In genomic region chr6:12538881-12539357, GRCh38 we compare ENCODE assay signal across 15 cellular contexts.
A peak's percentile ranks its signal among the peaks of the same experiment; 100 is the strongest.
DNase-seq lines count a peak whose midpoint lies in the region; ATAC-seq, FAIRE-seq and TF ChIP-seq lines count a peak whose summit lies in the region.
"Had no signal": no experiment of that assay in that cellular context is flagged by ENCODE, and none has a peak within 500 bp of the region (broad histone marks: within the 10 kb centered on the region; RNA-seq: fewer than 3 reads in every experiment).

No MANE protein-coding gene starts in this region.

- DNase-seq in AG08396 (ENCODE audit: low spot score) = peak; percentile 10
- peak; percentile 69 for DNase-seq in left cardiac atrium
- no peak for DNase-seq in omental fat pad (ENCODE audit: low spot score)
- no peak for DNase-seq in Caco-2
- DNase-seq in activated CD4-positive, alpha-beta T cell treated with anti-CD3 and anti-CD28 coated beads for 48 hours = no peak
- no peak for DNase-seq in HPDE6-E6E7 (ENCODE audit: extremely low spot score)
- DNase-seq: activated B cell treated with CpG ODN at 0.5 μM for 24 hours; activated T-cell treated with anti-CD3 and anti-CD28 coated beads, Interleukin-2, amount 50 U/mL, for 4 hours; naive B cell; NCI-H2107 had no signal

- BruUV-seq in Caco-2 (replicated peaks; lab: Mats Ljungman, UMichigan) = no TSS peak

- TF ChIP-seq CTCF in omental fat pad (IDR thresholded peaks at IDR 0.05) (no peak), Caco-2 (IDR thresholded peaks at IDR 0.05; ENCODE audit: insufficient read depth in 1 of 2, low read depth in 1 of 2, low read length in 1 of 2, severe bottlenecking in 1 of 2, unreplicated experiment in 1 of 2) (no peak)

- no peaks in the 10 kb centered on the region for H3K9me3 ChIP-seq in Caco-2
- H3K9me3 ChIP-seq: thoracic aorta had no signal

- H3K4me3 ChIP-seq in Caco-2 (ENCODE audit: low read depth, low read length) = no peak overlapping the region
- H3K4me3 ChIP-seq: skin epidermis, thoracic aorta had no signal

- no peak overlapping the region for H3K27ac Mint-ChIP-seq in Caco-2 (ENCODE audit: unreplicated experiment)
- H3K27ac Mint-ChIP-seq: activated B cell treated with CpG ODN at 0.5 μM for 24 hours had no signal

- no peaks in the 10 kb centered on the region for H3K27me3 Mint-ChIP-seq in Caco-2 (ENCODE audit: insufficient read depth, unreplicated experiment)

- peaks cover 26% of the 10 kb centered on the region for H3K4me1 ChIP-seq in Caco-2

- POLR2A ChIA-PET in Caco-2 (lab: Charles Lee) = no interaction called here

- ATAC-seq in left cardiac atrium (peak; percentile 84 to 93), omental fat pad (ENCODE audit: low FRiP score) (peak; percentile 77), HG03378 (IDR thresholded peaks at IDR 0.05; ENCODE audit: unreplicated experiment) (no peak)
- ATAC-seq: activated T-cell treated with anti-CD3 and anti-CD28 coated beads, Interleukin-2, amount 50 U/mL, for 4 hours had no signal

- H3K36me3 Mint-ChIP-seq in Caco-2 (ENCODE audit: insufficient read depth, unreplicated experiment) = peaks cover 6% of the 10 kb centered on the region
- H3K36me3 Mint-ChIP-seq: naive B cell had no signal

- H3K9me3 Mint-ChIP-seq in Caco-2 (ENCODE audit: unreplicated experiment) = no peaks in the 10 kb centered on the region
- H3K9me3 Mint-ChIP-seq: activated B cell treated with CpG ODN at 0.5 μM for 24 hours had no signal

- H3K36me3 ChIP-seq in Caco-2 (ENCODE audit: control insufficient read depth, insufficient read depth, low read length) = no peaks in the 10 kb centered on the region
- H3K36me3 ChIP-seq: thoracic aorta had no signal

- FAIRE-seq in TTC549 (lab: Jason Lieb, UNC) = peak; percentile 93
- FAIRE-seq: endometrium had no signal

- no peaks in the 10 kb centered on the region for H3K27me3 ChIP-seq in Caco-2 (replicated peaks; ENCODE audit: control insufficient read depth, insufficient read depth, low read length)

- intact Hi-C loops in left cardiac atrium (cut with DNase I) (no loop called here), Caco-2 (cut with micrococcal nuclease; ENCODE audit: unreplicated experiment) (no loop called here)

- H3K4me1 Mint-ChIP-seq in Caco-2 (ENCODE audit: low read depth, unreplicated experiment) = peaks cover 12% of the 10 kb centered on the region
- H3K4me1 Mint-ChIP-seq: activated B cell treated with CpG ODN at 0.5 μM for 24 hours, naive B cell had no signal

- no peak overlapping the region for H3K4me3 Mint-ChIP-seq in Caco-2 (ENCODE audit: unreplicated experiment)
- H3K4me3 Mint-ChIP-seq: activated B cell treated with CpG ODN at 0.5 μM for 24 hours; activated T-cell treated with anti-CD3 and anti-CD28 coated beads, Interleukin-2, amount 50 U/mL, for 4 hours; naive B cell had no signal

- CTCF ChIA-PET in Caco-2 (lab: Charles Lee) = no interaction called here

Comparison
In these comparisons a context has a peak if more than half of its experiments do, and no peak if none do; other contexts are left out.
1. DNase-seq: peak in AG08396 (single experiment) and left cardiac atrium (single experiment); none in omental fat pad (single experiment), Caco-2 (0 of 2), activated CD4-positive, alpha-beta T cell treated with anti-CD3 and anti-CD28 coated beads for 48 hours (single experiment) and HPDE6-E6E7 (single experiment).